ENCODE assay signal across 1 cellular context in the genomic region with DNA sequence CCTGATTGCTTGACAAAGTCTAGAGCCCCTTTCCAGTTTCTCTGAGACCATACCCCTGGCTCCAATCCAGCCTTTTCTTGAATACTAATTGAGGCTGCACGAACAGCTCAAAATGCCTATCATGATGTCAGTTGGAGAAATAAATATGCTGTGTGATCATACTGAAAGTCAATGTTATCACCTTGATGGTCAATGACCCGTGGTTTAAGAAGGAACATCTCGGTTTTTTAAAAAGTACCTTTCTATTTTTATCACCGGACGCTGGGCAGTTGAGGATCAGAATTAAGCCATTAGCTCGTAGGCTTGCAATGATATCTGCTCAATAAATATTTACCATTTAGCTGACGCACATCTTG.
TF ChIP-seq lines count a peak whose summit lies in the region.

No MANE protein-coding gene starts in this region.

TF ChIP-seq in liver, 16 proteins besides CTCF, POLR2A, EP300 and RAD21 (continued from another document):
- TF ChIP-seq, protein P1, sequence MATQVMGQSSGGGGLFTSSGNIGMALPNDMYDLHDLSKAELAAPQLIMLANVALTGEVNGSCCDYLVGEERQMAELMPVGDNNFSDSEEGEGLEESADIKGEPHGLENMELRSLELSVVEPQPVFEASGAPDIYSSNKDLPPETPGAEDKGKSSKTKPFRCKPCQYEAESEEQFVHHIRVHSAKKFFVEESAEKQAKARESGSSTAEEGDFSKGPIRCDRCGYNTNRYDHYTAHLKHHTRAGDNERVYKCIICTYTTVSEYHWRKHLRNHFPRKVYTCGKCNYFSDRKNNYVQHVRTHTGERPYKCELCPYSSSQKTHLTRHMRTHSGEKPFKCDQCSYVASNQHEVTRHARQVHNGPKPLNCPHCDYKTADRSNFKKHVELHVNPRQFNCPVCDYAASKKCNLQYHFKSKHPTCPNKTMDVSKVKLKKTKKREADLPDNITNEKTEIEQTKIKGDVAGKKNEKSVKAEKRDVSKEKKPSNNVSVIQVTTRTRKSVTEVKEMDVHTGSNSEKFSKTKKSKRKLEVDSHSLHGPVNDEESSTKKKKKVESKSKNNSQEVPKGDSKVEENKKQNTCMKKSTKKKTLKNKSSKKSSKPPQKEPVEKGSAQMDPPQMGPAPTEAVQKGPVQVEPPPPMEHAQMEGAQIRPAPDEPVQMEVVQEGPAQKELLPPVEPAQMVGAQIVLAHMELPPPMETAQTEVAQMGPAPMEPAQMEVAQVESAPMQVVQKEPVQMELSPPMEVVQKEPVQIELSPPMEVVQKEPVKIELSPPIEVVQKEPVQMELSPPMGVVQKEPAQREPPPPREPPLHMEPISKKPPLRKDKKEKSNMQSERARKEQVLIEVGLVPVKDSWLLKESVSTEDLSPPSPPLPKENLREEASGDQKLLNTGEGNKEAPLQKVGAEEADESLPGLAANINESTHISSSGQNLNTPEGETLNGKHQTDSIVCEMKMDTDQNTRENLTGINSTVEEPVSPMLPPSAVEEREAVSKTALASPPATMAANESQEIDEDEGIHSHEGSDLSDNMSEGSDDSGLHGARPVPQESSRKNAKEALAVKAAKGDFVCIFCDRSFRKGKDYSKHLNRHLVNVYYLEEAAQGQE (IDR thresholded peaks at IDR 0.05), result no peak
- no peak for TF ChIP-seq JUND (IDR thresholded peaks at IDR 0.05)
- TF ChIP-seq RXRA (IDR thresholded peaks at IDR 0.05), result peak; percentile 7 to 15
- TF ChIP-seq GABPA (IDR thresholded peaks at IDR 0.05 in 1 of 2, conservative IDR thresholded peaks at IDR 0.05 in 1 of 2), result no peak
